10 cellular contexts compared by ENCODE assay signal in the genomic region with DNA sequence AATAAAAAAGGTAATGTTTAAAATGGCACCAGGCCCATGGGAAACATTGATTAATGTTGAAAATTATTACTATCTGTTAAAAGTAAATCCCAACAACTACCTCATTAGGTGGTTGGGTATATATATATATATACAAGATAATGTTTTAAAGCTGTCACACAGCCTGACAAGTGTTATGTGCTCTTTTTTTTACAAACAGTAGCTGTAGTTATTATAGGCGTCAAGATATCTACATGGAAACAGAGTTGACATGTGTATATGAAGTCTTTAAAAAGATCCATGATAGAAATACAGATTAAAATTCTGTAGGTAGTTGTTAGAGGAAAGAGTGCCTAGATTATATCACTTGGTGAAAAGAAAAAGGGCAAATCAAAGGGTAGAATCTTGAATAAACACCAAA.
"Had no signal": no experiment of that assay in that cellular context is flagged by ENCODE, and none has a peak within 500 bp of the region (broad histone marks: within the 10 kb centered on the region; RNA-seq: fewer than 3 reads in every experiment).

No MANE protein-coding gene starts in this region.

- H3K9me3 ChIP-seq: HAP-1 had no signal

- FAIRE-seq: H1 had no signal

- H3K4me3 ChIP-seq: GM23248, GM23338, HAP-1 had no signal

- ATAC-seq: GM23338, HCT116 had no signal

- H3K27ac ChIP-seq: GM23248 had no signal

- H3K36me3 ChIP-seq: HAP-1 had no signal

- H3K9ac ChIP-seq: GM23248 had no signal

- H3K4me2 ChIP-seq: GM23338 had no signal

- H3K4me1 ChIP-seq: HAP-1 had no signal

- H2AFZ ChIP-seq: GM23248, GM23338 had no signal

- DNase-seq: GM23248, GOT3, H7, H9, HCEC 1CT, HFFc6 had no signal
